Comparison of ENCODE assay signal across 1 cellular context in the genomic region with DNA sequence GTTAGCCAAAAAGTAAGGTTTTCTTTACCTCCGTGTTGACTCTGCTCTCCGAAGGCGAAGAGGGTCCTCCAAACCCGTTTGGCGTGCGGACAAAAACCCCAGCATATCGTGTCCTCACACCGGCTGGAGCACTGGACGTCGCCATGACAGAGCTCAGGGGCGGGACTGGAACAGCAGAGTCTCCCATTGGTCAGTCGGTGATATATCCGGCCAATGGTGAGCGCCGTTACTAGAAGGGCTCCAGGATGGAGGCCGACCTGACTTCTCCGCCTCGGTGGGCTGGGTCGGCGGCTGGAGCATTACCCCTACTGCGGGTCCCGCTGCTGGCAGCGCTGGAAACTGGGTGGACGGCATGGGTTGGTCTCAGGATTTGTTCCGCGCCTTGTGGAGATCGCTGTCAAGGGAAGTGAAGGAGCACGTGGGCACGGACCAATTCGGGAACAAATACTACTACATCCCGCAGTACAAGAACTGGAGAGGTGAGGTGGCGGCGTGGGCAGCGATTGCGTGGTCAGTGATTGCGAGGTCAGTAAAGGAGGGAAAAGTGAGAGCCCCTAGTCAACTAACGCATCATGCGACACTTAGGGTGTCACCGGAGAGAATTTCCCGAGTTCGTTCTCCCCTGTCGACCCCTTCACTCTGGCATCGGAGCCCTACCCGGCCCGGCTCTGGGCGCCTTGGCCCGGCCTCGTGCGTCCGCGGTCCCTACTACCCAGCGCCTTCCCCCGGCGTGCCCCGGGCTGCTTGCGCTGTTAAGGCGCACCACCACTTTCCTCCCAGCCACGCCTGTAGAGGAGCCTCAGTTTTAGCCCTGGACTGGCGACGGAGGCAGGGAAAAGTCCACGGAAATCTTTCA.
TF ChIP-seq lines count a peak whose summit lies in the region.

A gene with protein sequence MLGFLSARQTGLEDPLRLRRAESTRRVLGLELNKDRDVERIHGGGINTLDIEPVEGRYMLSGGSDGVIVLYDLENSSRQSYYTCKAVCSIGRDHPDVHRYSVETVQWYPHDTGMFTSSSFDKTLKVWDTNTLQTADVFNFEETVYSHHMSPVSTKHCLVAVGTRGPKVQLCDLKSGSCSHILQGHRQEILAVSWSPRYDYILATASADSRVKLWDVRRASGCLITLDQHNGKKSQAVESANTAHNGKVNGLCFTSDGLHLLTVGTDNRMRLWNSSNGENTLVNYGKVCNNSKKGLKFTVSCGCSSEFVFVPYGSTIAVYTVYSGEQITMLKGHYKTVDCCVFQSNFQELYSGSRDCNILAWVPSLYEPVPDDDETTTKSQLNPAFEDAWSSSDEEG (minus strand): TSS at position 167 of the 856 bp plus-strand sequence. CDS start 62 bp downstream, at position 105.
A gene with protein sequence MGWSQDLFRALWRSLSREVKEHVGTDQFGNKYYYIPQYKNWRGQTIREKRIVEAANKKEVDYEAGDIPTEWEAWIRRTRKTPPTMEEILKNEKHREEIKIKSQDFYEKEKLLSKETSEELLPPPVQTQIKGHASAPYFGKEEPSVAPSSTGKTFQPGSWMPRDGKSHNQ (plus strand): TSS at position 302 of the 856 bp plus-strand sequence. CDS start 51 bp downstream, at position 353.

TF ChIP-seq in HepG2, 621 proteins besides CTCF, POLR2A, EP300 and RAD21 (continued from another document and continues in another):
- TF ChIP-seq NRL (CRISPR knock-in tag; IDR thresholded peaks at IDR 0.05; ENCODE audit: borderline replicate concordance), result no peak; the same call in 1 of the 2 replicates
- TF ChIP-seq ZNF569 (CRISPR knock-in tag; IDR thresholded peaks at IDR 0.05; ENCODE audit: borderline replicate concordance), result no peak
- TF ChIP-seq MZF1 (CRISPR knock-in tag; IDR thresholded peaks at IDR 0.05; ENCODE audit: borderline replicate concordance), result no peak
- TF ChIP-seq MEIS1 (CRISPR knock-in tag; IDR thresholded peaks at IDR 0.05; ENCODE audit: borderline replicate concordance), result 0 out of 2 replicates have a peak, but pooled peaks have one; percentile 45
- TF ChIP-seq TRIM24 (CRISPR knock-in tag; IDR thresholded peaks at IDR 0.05), result no peak
- TF ChIP-seq ZNF138 (CRISPR knock-in tag; IDR thresholded peaks at IDR 0.05; ENCODE audit: low read depth), result peak; percentile 42; the same call in 1 of the 2 replicates
- no peak for TF ChIP-seq SOX5 (CRISPR knock-in tag; IDR thresholded peaks at IDR 0.05; ENCODE audit: borderline replicate concordance)
- peak; percentile 63; the same call in 1 of the 2 replicates for TF ChIP-seq BRD4 (CRISPR knock-in tag; IDR thresholded peaks at IDR 0.05)
- peak; percentile 67 for TF ChIP-seq ZNF747 (CRISPR knock-in tag; IDR thresholded peaks at IDR 0.05; ENCODE audit: borderline replicate concordance)
- peak; percentile 18; the same call in 1 of the 2 replicates for TF ChIP-seq ZNF317 (CRISPR knock-in tag; IDR thresholded peaks at IDR 0.05)
- TF ChIP-seq, protein P1, sequence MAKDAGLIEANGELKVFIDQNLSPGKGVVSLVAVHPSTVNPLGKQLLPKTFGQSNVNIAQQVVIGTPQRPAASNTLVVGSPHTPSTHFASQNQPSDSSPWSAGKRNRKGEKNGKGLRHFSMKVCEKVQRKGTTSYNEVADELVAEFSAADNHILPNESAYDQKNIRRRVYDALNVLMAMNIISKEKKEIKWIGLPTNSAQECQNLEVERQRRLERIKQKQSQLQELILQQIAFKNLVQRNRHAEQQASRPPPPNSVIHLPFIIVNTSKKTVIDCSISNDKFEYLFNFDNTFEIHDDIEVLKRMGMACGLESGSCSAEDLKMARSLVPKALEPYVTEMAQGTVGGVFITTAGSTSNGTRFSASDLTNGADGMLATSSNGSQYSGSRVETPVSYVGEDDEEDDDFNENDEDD (CRISPR knock-in tag; IDR thresholded peaks at IDR 0.05; ENCODE audit: borderline replicate concordance), result no peak
- TF ChIP-seq, protein P2, sequence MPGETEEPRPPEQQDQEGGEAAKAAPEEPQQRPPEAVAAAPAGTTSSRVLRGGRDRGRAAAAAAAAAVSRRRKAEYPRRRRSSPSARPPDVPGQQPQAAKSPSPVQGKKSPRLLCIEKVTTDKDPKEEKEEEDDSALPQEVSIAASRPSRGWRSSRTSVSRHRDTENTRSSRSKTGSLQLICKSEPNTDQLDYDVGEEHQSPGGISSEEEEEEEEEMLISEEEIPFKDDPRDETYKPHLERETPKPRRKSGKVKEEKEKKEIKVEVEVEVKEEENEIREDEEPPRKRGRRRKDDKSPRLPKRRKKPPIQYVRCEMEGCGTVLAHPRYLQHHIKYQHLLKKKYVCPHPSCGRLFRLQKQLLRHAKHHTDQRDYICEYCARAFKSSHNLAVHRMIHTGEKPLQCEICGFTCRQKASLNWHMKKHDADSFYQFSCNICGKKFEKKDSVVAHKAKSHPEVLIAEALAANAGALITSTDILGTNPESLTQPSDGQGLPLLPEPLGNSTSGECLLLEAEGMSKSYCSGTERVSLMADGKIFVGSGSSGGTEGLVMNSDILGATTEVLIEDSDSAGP (CRISPR knock-in tag; IDR thresholded peaks at IDR 0.05; ENCODE audit: borderline replicate concordance), result peak; percentile 73
- TF ChIP-seq, protein P3, sequence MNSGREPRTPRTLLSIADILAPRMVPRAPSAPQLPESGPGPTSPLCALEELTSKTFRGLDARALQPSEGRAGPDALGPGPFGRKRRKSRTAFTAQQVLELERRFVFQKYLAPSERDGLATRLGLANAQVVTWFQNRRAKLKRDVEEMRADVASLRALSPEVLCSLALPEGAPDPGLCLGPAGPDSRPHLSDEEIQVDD (CRISPR knock-in tag; IDR thresholded peaks at IDR 0.05; ENCODE audit: borderline replicate concordance), result no peak; the same call in 1 of the 2 replicates
- TF ChIP-seq ZNF746 (CRISPR knock-in tag; IDR thresholded peaks at IDR 0.05), result 0 out of 2 replicates have a peak, but pooled peaks have one; percentile 8
- TF ChIP-seq SP2 (CRISPR knock-in tag; IDR thresholded peaks at IDR 0.05), result peak; percentile 46; the same call in 1 of the 2 replicates
- no peak for TF ChIP-seq SNAPC2 (CRISPR knock-in tag; IDR thresholded peaks at IDR 0.05)
- TF ChIP-seq ZNF782 (CRISPR knock-in tag; IDR thresholded peaks at IDR 0.05; ENCODE audit: borderline replicate concordance), result peak; percentile 81; the same call in 1 of the 2 replicates
- TF ChIP-seq, protein P4, sequence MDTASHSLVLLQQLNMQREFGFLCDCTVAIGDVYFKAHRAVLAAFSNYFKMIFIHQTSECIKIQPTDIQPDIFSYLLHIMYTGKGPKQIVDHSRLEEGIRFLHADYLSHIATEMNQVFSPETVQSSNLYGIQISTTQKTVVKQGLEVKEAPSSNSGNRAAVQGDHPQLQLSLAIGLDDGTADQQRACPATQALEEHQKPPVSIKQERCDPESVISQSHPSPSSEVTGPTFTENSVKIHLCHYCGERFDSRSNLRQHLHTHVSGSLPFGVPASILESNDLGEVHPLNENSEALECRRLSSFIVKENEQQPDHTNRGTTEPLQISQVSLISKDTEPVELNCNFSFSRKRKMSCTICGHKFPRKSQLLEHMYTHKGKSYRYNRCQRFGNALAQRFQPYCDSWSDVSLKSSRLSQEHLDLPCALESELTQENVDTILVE (CRISPR knock-in tag; IDR thresholded peaks at IDR 0.05), result no peak
- TF ChIP-seq, protein P5, sequence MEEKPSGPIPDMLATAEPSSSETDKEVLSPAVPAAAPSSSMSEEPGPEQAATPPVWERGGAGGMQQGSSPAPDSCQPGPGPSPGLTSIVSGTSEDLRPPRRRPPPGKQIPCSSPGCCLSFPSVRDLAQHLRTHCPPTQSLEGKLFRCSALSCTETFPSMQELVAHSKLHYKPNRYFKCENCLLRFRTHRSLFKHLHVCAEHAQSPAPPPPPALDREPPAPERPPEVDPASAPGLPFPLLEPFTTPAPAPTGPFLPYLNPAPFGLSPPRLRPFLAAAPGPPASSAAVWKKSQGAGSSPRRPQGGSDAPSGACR (CRISPR knock-in tag; IDR thresholded peaks at IDR 0.05), result 0 out of 2 replicates have a peak, but pooled peaks have one; percentile 38
- TF ChIP-seq GFI1 (CRISPR knock-in tag; IDR thresholded peaks at IDR 0.05; ENCODE audit: borderline replicate concordance), result no peak; the same call in 1 of the 2 replicates
- TF ChIP-seq, protein P6, sequence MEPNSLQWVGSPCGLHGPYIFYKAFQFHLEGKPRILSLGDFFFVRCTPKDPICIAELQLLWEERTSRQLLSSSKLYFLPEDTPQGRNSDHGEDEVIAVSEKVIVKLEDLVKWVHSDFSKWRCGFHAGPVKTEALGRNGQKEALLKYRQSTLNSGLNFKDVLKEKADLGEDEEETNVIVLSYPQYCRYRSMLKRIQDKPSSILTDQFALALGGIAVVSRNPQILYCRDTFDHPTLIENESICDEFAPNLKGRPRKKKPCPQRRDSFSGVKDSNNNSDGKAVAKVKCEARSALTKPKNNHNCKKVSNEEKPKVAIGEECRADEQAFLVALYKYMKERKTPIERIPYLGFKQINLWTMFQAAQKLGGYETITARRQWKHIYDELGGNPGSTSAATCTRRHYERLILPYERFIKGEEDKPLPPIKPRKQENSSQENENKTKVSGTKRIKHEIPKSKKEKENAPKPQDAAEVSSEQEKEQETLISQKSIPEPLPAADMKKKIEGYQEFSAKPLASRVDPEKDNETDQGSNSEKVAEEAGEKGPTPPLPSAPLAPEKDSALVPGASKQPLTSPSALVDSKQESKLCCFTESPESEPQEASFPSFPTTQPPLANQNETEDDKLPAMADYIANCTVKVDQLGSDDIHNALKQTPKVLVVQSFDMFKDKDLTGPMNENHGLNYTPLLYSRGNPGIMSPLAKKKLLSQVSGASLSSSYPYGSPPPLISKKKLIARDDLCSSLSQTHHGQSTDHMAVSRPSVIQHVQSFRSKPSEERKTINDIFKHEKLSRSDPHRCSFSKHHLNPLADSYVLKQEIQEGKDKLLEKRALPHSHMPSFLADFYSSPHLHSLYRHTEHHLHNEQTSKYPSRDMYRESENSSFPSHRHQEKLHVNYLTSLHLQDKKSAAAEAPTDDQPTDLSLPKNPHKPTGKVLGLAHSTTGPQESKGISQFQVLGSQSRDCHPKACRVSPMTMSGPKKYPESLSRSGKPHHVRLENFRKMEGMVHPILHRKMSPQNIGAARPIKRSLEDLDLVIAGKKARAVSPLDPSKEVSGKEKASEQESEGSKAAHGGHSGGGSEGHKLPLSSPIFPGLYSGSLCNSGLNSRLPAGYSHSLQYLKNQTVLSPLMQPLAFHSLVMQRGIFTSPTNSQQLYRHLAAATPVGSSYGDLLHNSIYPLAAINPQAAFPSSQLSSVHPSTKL (CRISPR knock-in tag; IDR thresholded peaks at IDR 0.05), result peak; percentile 19; the same call in 1 of the 2 replicates
- peak; percentile 59; the same call in 1 of the 2 replicates for TF ChIP-seq TMF1 (CRISPR knock-in tag; IDR thresholded peaks at IDR 0.05; ENCODE audit: low read depth)
- TF ChIP-seq NONO (IDR thresholded peaks at IDR 0.05), result no peak
- TF ChIP-seq NONO (CRISPR knock-in tag; conservative IDR thresholded peaks at IDR 0.05), result 0 out of 2 replicates have a peak, but pooled peaks have one; percentile 23
- TF ChIP-seq, protein P7, sequence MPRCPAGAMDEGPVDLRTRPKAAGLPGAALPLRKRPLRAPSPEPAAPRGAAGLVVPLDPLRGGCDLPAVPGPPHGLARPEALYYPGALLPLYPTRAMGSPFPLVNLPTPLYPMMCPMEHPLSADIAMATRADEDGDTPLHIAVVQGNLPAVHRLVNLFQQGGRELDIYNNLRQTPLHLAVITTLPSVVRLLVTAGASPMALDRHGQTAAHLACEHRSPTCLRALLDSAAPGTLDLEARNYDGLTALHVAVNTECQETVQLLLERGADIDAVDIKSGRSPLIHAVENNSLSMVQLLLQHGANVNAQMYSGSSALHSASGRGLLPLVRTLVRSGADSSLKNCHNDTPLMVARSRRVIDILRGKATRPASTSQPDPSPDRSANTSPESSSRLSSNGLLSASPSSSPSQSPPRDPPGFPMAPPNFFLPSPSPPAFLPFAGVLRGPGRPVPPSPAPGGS (CRISPR knock-in tag; IDR thresholded peaks at IDR 0.05), result peak; percentile 70; the same call in 1 of the 2 replicates
- TF ChIP-seq, protein P8, sequence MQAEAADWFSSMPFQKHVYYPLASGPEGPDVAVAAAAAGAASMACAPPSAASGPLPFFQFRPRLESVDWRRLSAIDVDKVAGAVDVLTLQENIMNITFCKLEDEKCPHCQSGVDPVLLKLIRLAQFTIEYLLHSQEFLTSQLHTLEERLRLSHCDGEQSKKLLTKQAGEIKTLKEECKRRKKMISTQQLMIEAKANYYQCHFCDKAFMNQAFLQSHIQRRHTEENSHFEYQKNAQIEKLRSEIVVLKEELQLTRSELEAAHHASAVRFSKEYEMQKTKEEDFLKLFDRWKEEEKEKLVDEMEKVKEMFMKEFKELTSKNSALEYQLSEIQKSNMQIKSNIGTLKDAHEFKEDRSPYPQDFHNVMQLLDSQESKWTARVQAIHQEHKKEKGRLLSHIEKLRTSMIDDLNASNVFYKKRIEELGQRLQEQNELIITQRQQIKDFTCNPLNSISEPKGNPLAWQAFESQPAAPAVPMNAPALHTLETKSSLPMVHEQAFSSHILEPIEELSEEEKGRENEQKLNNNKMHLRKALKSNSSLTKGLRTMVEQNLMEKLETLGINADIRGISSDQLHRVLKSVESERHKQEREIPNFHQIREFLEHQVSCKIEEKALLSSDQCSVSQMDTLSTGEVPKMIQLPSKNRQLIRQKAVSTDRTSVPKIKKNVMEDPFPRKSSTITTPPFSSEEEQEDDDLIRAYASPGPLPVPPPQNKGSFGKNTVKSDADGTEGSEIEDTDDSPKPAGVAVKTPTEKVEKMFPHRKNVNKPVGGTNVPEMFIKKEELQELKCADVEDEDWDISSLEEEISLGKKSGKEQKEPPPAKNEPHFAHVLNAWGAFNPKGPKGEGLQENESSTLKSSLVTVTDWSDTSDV (CRISPR knock-in tag; IDR thresholded peaks at IDR 0.05), result no peak
- TF ChIP-seq TAF1 (CRISPR knock-in tag; IDR thresholded peaks at IDR 0.05), result peak; percentile 80
- TF ChIP-seq, protein P9, sequence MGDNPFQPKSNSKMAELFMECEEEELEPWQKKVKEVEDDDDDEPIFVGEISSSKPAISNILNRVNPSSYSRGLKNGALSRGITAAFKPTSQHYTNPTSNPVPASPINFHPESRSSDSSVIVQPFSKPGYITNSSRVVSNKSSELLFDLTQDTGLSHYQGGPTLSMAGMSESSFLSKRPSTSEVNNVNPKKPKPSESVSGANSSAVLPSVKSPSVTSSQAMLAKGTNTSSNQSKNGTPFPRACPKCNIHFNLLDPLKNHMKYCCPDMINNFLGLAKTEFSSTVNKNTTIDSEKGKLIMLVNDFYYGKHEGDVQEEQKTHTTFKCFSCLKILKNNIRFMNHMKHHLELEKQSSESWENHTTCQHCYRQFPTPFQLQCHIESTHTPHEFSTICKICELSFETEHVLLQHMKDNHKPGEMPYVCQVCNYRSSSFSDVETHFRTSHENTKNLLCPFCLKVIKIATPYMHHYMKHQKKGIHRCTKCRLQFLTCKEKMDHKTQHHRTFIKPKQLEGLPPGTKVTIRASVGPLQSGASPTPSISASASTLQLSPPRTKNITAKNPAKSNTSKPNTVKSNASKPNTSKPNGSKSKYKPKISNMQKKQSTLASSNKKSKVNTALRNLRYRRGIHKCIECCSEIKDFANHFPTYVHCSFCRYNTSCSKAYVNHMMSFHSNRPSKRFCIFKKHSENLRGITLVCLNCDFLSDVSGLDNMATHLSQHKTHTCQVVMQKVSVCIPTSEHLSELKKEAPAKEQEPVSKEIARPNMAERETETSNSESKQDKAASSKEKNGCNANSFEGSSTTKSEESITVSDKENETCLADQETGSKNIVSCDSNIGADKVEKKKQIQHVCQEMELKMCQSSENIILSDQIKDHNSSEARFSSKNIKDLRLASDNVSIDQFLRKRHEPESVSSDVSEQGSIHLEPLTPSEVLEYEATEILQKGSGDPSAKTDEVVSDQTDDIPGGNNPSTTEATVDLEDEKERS (CRISPR knock-in tag; IDR thresholded peaks at IDR 0.05), result no peak
